8 cellular contexts compared by ENCODE assay signal in genomic region chr20:44643596-44644383, GRCh38. TPM values are rescaled to one million over a fixed set of nuclear protein-coding genes. Genes with fewer than 3 reads are reported as not detected.
DNase-seq lines count a peak whose midpoint lies in the region; ATAC-seq and TF ChIP-seq lines count a peak whose summit lies in the region.

No MANE protein-coding gene starts in this region.

- CTCF ChIA-PET in CD8-positive, alpha-beta memory T cell (lab: Charles Lee) = interaction anchor here (0.9 to 13.3 kb wide), 7 partner anchors 9 to 40 kb away, joined by 3 to 130 read pairs (median 4); no protein-coding TSS in a partner anchor

- ATAC-seq in HG02840 (IDR thresholded peaks at IDR 0.05; ENCODE audit: low FRiP score, unreplicated experiment) = no peak
- ATAC-seq in GM19023 (IDR thresholded peaks at IDR 0.05; ENCODE audit: unreplicated experiment) = no peak

- H3K36me3 Mint-ChIP-seq in CD8-positive, alpha-beta memory T cell = peaks cover 9 to 12% (median 9%) of the 10 kb centered on the region in 3 donors

- H3K27ac Mint-ChIP-seq in CD8-positive, alpha-beta memory T cell = peak overlapping the region; percentile 92 to 100 (median 98)

- peak; percentile 49 to 82 (median 54) for DNase-seq in CD8-positive, alpha-beta memory T cell
- DNase-seq in NB4 (ENCODE audit: low read depth) (peak; percentile 59), glomerular endothelial cell (ENCODE audit: extremely low read depth, low read depth, low spot score) (peak; percentile 98), pulmonary artery endothelial cell (ENCODE audit: low read depth, low spot score) (peak; percentile 99), erythroblast (lab: John Stamatoyannopoulos, UW) (no peak)
- DNase-seq in activated effector memory CD4-positive, alpha-beta T cell treated with Interleukin-2 at 50 U/mL for 16 hours = peak; percentile 34

- H3K4me1 ChIP-seq in CD8-positive, alpha-beta memory T cell (ENCODE audit: insufficient read depth, low read length) = peaks cover 83% of the 10 kb centered on the region

- peak overlapping the region; percentile 24 to 88 (median 80) for H3K4me3 Mint-ChIP-seq in CD8-positive, alpha-beta memory T cell

- no peaks in the 10 kb centered on the region for H3K27me3 ChIP-seq in CD8-positive, alpha-beta memory T cell (ENCODE audit: insufficient read depth, low read length, poor library complexity, severe bottlenecking)

- H3K27me3 Mint-ChIP-seq in CD8-positive, alpha-beta memory T cell = peaks cover 0 to 1% of the 10 kb centered on the region in 2 donors

- no peak for TF ChIP-seq CTCF in NB4 (IDR thresholded peaks at IDR 0.05; ENCODE audit: low read depth, low read length)

- H3K36me3 ChIP-seq in CD8-positive, alpha-beta memory T cell (ENCODE audit: insufficient read depth, low read length) = no peaks in the 10 kb centered on the region

- H3K27ac ChIP-seq in CD8-positive, alpha-beta memory T cell (ENCODE audit: low read depth, low read length) = peak overlapping the region; percentile 69

- POLR2A ChIA-PET in CD8-positive, alpha-beta memory T cell (lab: Charles Lee) = interaction anchor here (1.4 to 1.7 kb wide), 2 partner anchors 40 to 123 kb away, joined by 3 to 5 read pairs; no protein-coding TSS in a partner anchor

- no peaks in the 10 kb centered on the region for H3K9me3 ChIP-seq in CD8-positive, alpha-beta memory T cell (ENCODE audit: low read length)

- H3K4me3 ChIP-seq in CD8-positive, alpha-beta memory T cell (ENCODE audit: low read length) = peak overlapping the region; percentile 24
- no peak overlapping the region for H3K4me3 ChIP-seq in NB4 (ENCODE audit: low read depth, low read length)

- H3K9me3 Mint-ChIP-seq in CD8-positive, alpha-beta memory T cell = no peaks in the 10 kb centered on the region

- TF ChIP-seq POLR2A in NB4 (IDR thresholded peaks at IDR 0.05; ENCODE audit: extremely low read depth, insufficient read length) (no peak), erythroblast (IDR thresholded peaks at IDR 0.05; ENCODE audit: low read length) (no peak)

- H3K4me1 Mint-ChIP-seq in CD8-positive, alpha-beta memory T cell = peaks cover 78 to 91% (median 88%) of the 10 kb centered on the region in 3 donors

RNA-seq across cellular contexts. Expression of gene ADA, which starts 7.7 kb away (rescaled TPM):
- total RNA-seq in CD8-positive, alpha-beta memory T cell = 10 to 100 TPM; 21.1 to 21.3 TPM
- polyA plus RNA-seq in CD8-positive, alpha-beta memory T cell = 56.4 TPM
- total RNA-seq in glomerular endothelial cell (35.6 and 55.5 TPM in 2 replicates), pulmonary artery endothelial cell (16.7 and 22.4 TPM in 2 replicates)

Comparison
In these comparisons a context has a peak if more than half of its experiments do, and no peak if none do; other contexts are left out.
1. DNase-seq: peak in CD8-positive, alpha-beta memory T cell (5 of 5), NB4 (single experiment), activated effector memory CD4-positive, alpha-beta T cell treated with Interleukin-2 at 50 U/mL for 16 hours (single experiment), glomerular endothelial cell (single experiment) and pulmonary artery endothelial cell (single experiment); none in erythroblast (0 of 2).